12 cellular contexts compared by ENCODE assay signal in the genomic region with DNA sequence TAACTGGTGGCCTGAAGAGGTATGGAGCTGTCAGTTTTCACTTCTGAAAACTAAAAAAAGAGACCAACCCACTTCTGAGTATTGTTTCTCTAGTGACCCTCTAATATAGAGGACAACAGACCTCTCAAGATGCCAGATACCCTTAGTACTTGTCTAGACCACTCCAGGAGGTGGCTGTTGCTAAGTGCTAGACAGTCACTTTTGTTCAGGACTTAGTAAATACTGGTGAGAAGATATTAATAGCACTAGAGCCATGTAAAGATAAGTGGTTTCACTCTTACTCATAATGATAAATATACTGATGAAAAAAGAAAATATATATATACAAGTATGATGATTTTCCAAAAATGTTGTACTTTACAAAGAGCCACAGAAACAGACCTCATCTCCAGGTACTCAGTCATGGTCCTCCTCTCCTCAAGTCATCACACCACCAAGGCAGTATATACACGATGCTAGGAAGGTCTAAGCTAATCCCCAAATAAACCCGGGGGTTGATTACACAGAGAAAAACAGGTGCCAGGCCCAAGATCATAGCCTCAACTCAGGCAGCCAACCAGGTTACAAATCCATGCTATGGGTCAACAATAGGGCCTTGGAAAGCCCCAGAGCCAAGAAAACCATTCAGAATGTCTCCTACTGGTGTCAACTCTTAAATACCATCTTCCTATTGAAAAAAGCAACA.
DNase-seq lines count a peak whose midpoint lies in the region; ATAC-seq lines count a peak whose summit lies in the region.
"Had no signal": no experiment of that assay in that cellular context is flagged by ENCODE, and none has a peak within 500 bp of the region (broad histone marks: within the 10 kb centered on the region; RNA-seq: fewer than 3 reads in every experiment).

No MANE protein-coding gene starts in this region.

- DNase-seq in SHP77 (lab: John Stamatoyannopoulos, UW) (no peak), Ammon's horn (ENCODE audit: low spot score) (no peak)
- no peak for DNase-seq in stimulated activated CD4-positive, alpha-beta T cell treated with anti-CD3 and anti-CD28 coated beads, Interleukin-4, amount 100 ng/mL, for 1 hour
- no peak for DNase-seq in activated T-cell treated with anti-CD3 and anti-CD28 coated beads, Interleukin-2, amount 50 U/mL, for 1 hour
- DNase-seq: activated CD4-positive, CD25-positive, alpha-beta regulatory T cell; NCI-H1048; NCI-H524 treated with DMSO at 0.1 percent for 48 hours; uterus had no signal

- peak; percentile 88 for ATAC-seq in GM18502 (IDR thresholded peaks at IDR 0.05; ENCODE audit: poor library complexity, unreplicated experiment)
- ATAC-seq in GM19463 (IDR thresholded peaks at IDR 0.05; ENCODE audit: unreplicated experiment), result peak; percentile 70
- peak; percentile 83 for ATAC-seq in HG02870 (IDR thresholded peaks at IDR 0.05; ENCODE audit: unreplicated experiment)
- ATAC-seq in HG03575 (IDR thresholded peaks at IDR 0.05; ENCODE audit: extremely low read depth, insufficient number of reproducible peaks, low FRiP score, unreplicated experiment), result peak; percentile 63
